12 cellular contexts compared by ENCODE assay signal in genomic region chr11:33507967-33508366, GRCh38.
DNase-seq lines count a peak whose midpoint lies in the region; ATAC-seq and TF ChIP-seq lines count a peak whose summit lies in the region.
"Had no signal": no experiment of that assay in that cellular context is flagged by ENCODE, and none has a peak within 500 bp of the region (broad histone marks: within the 10 kb centered on the region; RNA-seq: fewer than 3 reads in every experiment).

No MANE protein-coding gene starts in this region.

- H3K36me3 ChIP-seq in SK-N-SH (replicated peaks in 1 of 2; ENCODE audit: control insufficient read depth in 1 of 2, insufficient read depth in 2 of 2, low read length in 1 of 2), result no peaks in the 10 kb centered on the region
- H3K36me3 ChIP-seq in PC-3 (ENCODE audit: low read depth, low read length), result no peaks in the 10 kb centered on the region
- H3K36me3 ChIP-seq in upper lobe of right lung, result no peaks in the 10 kb centered on the region
- H3K36me3 ChIP-seq: heart right ventricle, tibial artery had no signal

- H3K4me2 ChIP-seq in SK-N-SH (no peak overlapping the region), PC-3 (ENCODE audit: low read length) (no peak overlapping the region)

- H3K9me3 ChIP-seq in SK-N-SH, result no peaks in the 10 kb centered on the region
- H3K9me3 ChIP-seq in PC-3 (ENCODE audit: low read length), result no peaks in the 10 kb centered on the region
- no peaks in the 10 kb centered on the region for H3K9me3 ChIP-seq in upper lobe of right lung
- H3K9me3 ChIP-seq: heart right ventricle, tibial artery had no signal

- peaks cover 4 to 40% of the 10 kb centered on the region in 2 donors for H3K27me3 Mint-ChIP-seq in stimulated activated naive B cell treated with anti-CD40 and anti-IgM and Interleukin-4, amounts not matched to agents 10 μg/mL and 1 μg/mL and 100 μg/mL, for 72 hours
- H3K27me3 Mint-ChIP-seq in activated CD8-positive, alpha-beta memory T cell treated with anti-CD3 and anti-CD28 coated beads, Interleukin-2, amount 10 ng/mL, durations not matched to agents 7 days and 5 days, result peaks cover 10% of the 10 kb centered on the region

- no TSS peak for BruUV-seq in PC-3 (replicated peaks; lab: Mats Ljungman, UMichigan)

- no peaks in the 10 kb centered on the region for H3K4me1 Mint-ChIP-seq in stimulated activated naive B cell treated with anti-CD40 and anti-IgM and Interleukin-4, amounts not matched to agents 10 μg/mL and 1 μg/mL and 100 μg/mL, for 72 hours
- H3K4me1 Mint-ChIP-seq in activated CD8-positive, alpha-beta memory T cell treated with anti-CD3 and anti-CD28 coated beads, Interleukin-2, amount 10 ng/mL, durations not matched to agents 7 days and 5 days, result no peaks in the 10 kb centered on the region

- H3K27me3 ChIP-seq in SK-N-SH (ENCODE audit: insufficient read depth) (no peaks in the 10 kb centered on the region), PC-3 (ENCODE audit: low read length) (no peaks in the 10 kb centered on the region), upper lobe of right lung (no peaks in the 10 kb centered on the region)
- H3K27me3 ChIP-seq: tibial artery had no signal

- no peak overlapping the region for H3K4me3 Mint-ChIP-seq in stimulated activated naive B cell treated with anti-CD40 and anti-IgM and Interleukin-4, amounts not matched to agents 10 μg/mL and 1 μg/mL and 100 μg/mL, for 72 hours
- H3K4me3 Mint-ChIP-seq in activated CD8-positive, alpha-beta memory T cell treated with anti-CD3 and anti-CD28 coated beads, Interleukin-2, amount 10 ng/mL, durations not matched to agents 7 days and 5 days, result no peak overlapping the region
- H3K4me3 Mint-ChIP-seq: activated naive CD8-positive, alpha-beta T cell had no signal

- ATAC-seq in SK-N-SH treated with all-trans-retinoic acid at 6 μM for 48 hours, result no peak
- ATAC-seq in PC-3, result no peak
- ATAC-seq in upper lobe of right lung, result peak; percentile 55
- no peak for ATAC-seq in stimulated activated naive B cell treated with anti-CD40 and anti-IgM and Interleukin-4, amounts not matched to agents 10 μg/mL and 1 μg/mL and 100 μg/mL, for 72 hours (replicated peaks)
- ATAC-seq in GM18520 (IDR thresholded peaks at IDR 0.05; ENCODE audit: unreplicated experiment), result no peak
- ATAC-seq in activated CD8-positive, alpha-beta memory T cell treated with anti-CD3 and anti-CD28 coated beads, Interleukin-2, amount 10 ng/mL, durations not matched to agents 7 days and 5 days, result no peak

- no peaks in the 10 kb centered on the region for H3K9me3 Mint-ChIP-seq in stimulated activated naive B cell treated with anti-CD40 and anti-IgM and Interleukin-4, amounts not matched to agents 10 μg/mL and 1 μg/mL and 100 μg/mL, for 72 hours
- no peaks in the 10 kb centered on the region for H3K9me3 Mint-ChIP-seq in activated CD8-positive, alpha-beta memory T cell treated with anti-CD3 and anti-CD28 coated beads, Interleukin-2, amount 10 ng/mL, durations not matched to agents 7 days and 5 days (ENCODE audit: low read depth)

- intact Hi-C loops in PC-3 (cut with micrococcal nuclease), result no loop called here
- intact Hi-C loops in upper lobe of right lung (cut with DNase I), result no loop called here

- peaks cover 100% of the 10 kb centered on the region for H3K79me2 ChIP-seq in SK-N-SH (ENCODE audit: insufficient read depth)
- H3K79me2 ChIP-seq in PC-3 (ENCODE audit: low read length), result no peaks in the 10 kb centered on the region

- no peak for TF ChIP-seq CTCF in SK-N-SH (IDR thresholded peaks at IDR 0.05)
- TF ChIP-seq CTCF in PC-3 (conservative IDR thresholded peaks at IDR 0.05; ENCODE audit: low read depth, low read length), result no peak
- TF ChIP-seq CTCF in fibroblast of mammary gland (conservative IDR thresholded peaks at IDR 0.05; ENCODE audit: control insufficient read depth, insufficient read depth, low read depth, low read length), result no peak
- no peak for TF ChIP-seq CTCF in upper lobe of right lung (IDR thresholded peaks at IDR 0.05)

- H2AFZ ChIP-seq in SK-N-SH (ENCODE audit: low read depth) (no peak overlapping the region), PC-3 (ENCODE audit: low read length) (no peak overlapping the region)

- H3K36me3 Mint-ChIP-seq in stimulated activated naive B cell treated with anti-CD40 and anti-IgM and Interleukin-4, amounts not matched to agents 10 μg/mL and 1 μg/mL and 100 μg/mL, for 72 hours, result no peaks in the 10 kb centered on the region
- no peaks in the 10 kb centered on the region for H3K36me3 Mint-ChIP-seq in activated CD8-positive, alpha-beta memory T cell treated with anti-CD3 and anti-CD28 coated beads, Interleukin-2, amount 10 ng/mL, durations not matched to agents 7 days and 5 days
- H3K36me3 Mint-ChIP-seq: activated naive CD8-positive, alpha-beta T cell had no signal

- H3K4me3 ChIP-seq in SK-N-SH (ENCODE audit: low read depth in 2 of 2, low read length in 1 of 2) (no peak overlapping the region), PC-3 (ENCODE audit: low read length) (no peak overlapping the region), fibroblast of mammary gland (ENCODE audit: control insufficient read depth, low read depth, low read length) (no peak overlapping the region), upper lobe of right lung (no peak overlapping the region)
- H3K4me3 ChIP-seq: heart right ventricle, tibial artery had no signal

- H3F3A ChIP-seq in SK-N-SH (replicated peaks; ENCODE audit: insufficient read depth) (no peaks in the 10 kb centered on the region), PC-3 (ENCODE audit: low read length, unreplicated experiment) (no peaks in the 10 kb centered on the region)

- POLR2A ChIA-PET in SK-N-SH (lab: Yijun Ruan, JAX), result no interaction called here
- POLR2A ChIA-PET in PC-3 (lab: Charles Lee; ENCODE audit: unreplicated experiment), result no interaction called here

- H3K27ac ChIP-seq in SK-N-SH (ENCODE audit: low read depth in 2 of 2, low read length in 1 of 2) (no peak overlapping the region), PC-3 (ENCODE audit: low read length) (no peak overlapping the region), upper lobe of right lung (no peak overlapping the region)
- H3K27ac ChIP-seq: heart right ventricle, tibial artery had no signal

- no peak for TF ChIP-seq RAD21 in SK-N-SH (IDR thresholded peaks at IDR 0.05; ENCODE audit: low read length)

- no peaks in the 10 kb centered on the region for H3K4me1 ChIP-seq in SK-N-SH (ENCODE audit: control insufficient read depth in 1 of 2, insufficient read depth in 2 of 2, low read depth in 1 of 2, low read length in 1 of 2)
- H3K4me1 ChIP-seq in PC-3 (ENCODE audit: insufficient read depth, low read length), result no peaks in the 10 kb centered on the region
- no peaks in the 10 kb centered on the region for H3K4me1 ChIP-seq in upper lobe of right lung
- H3K4me1 ChIP-seq: heart right ventricle, tibial artery had no signal

- DNase-seq in SK-N-SH, result no peak
- peak; percentile 31 for DNase-seq in PC-3
- peak; percentile 77 for DNase-seq in fibroblast of mammary gland (ENCODE audit: low read depth)
- no peak for DNase-seq in upper lobe of right lung
- no peak for DNase-seq in stimulated activated naive B cell treated with anti-CD40 and anti-IgM and Interleukin-4, amounts not matched to agents 10 μg/mL and 1 μg/mL and 100 μg/mL, for 72 hours
- no peak for DNase-seq in activated CD8-positive, alpha-beta memory T cell treated with anti-CD3 and anti-CD28 coated beads, Interleukin-2, amount 10 ng/mL, durations not matched to agents 7 days and 5 days
- DNase-seq: heart right ventricle, T-helper 9 cell, tibial artery had no signal

- H3K9ac ChIP-seq in SK-N-SH (no peak overlapping the region), PC-3 (ENCODE audit: low read length) (no peak overlapping the region)

- H4K20me1 ChIP-seq in SK-N-SH (ENCODE audit: insufficient read depth) (peaks cover 95% of the 10 kb centered on the region), PC-3 (ENCODE audit: low read length) (no peaks in the 10 kb centered on the region)

- 67% methylated on average over 2 of the region's 3 CpGs for WGBS in SK-N-SH (ENCODE audit: low lambda C conversion rate)

- no peak overlapping the region for H3K27ac Mint-ChIP-seq in stimulated activated naive B cell treated with anti-CD40 and anti-IgM and Interleukin-4, amounts not matched to agents 10 μg/mL and 1 μg/mL and 100 μg/mL, for 72 hours
- no peak overlapping the region for H3K27ac Mint-ChIP-seq in activated CD8-positive, alpha-beta memory T cell treated with anti-CD3 and anti-CD28 coated beads, Interleukin-2, amount 10 ng/mL, durations not matched to agents 7 days and 5 days
- H3K27ac Mint-ChIP-seq: activated naive CD8-positive, alpha-beta T cell had no signal

- CTCF ChIA-PET in SK-N-SH (lab: Yijun Ruan, JAX), result interaction anchor here (1.1 kb wide), 1 partner anchor 11 kb away, joined by 3 read pairs; no protein-coding TSS in a partner anchor
- CTCF ChIA-PET in PC-3 (lab: Charles Lee), result no interaction called here
- CTCF ChIA-PET in activated CD8-positive, alpha-beta memory T cell treated with anti-CD3 and anti-CD28 coated beads, Interleukin-2, amount 10 ng/mL, durations not matched to agents 7 days and 5 days (lab: Charles Lee), result no interaction called here

- H3K9me2 ChIP-seq in SK-N-SH (no peaks in the 10 kb centered on the region), PC-3 (replicated peaks; ENCODE audit: low read length) (no peaks in the 10 kb centered on the region)

- no peak for TF ChIP-seq EP300 in SK-N-SH (IDR thresholded peaks at IDR 0.05; ENCODE audit: borderline replicate concordance in 1 of 2, low read depth in 1 of 2, low read length in 1 of 2)

TF ChIP-seq in SK-N-SH, 30 proteins besides CTCF, POLR2A, EP300 and RAD21:
- TF ChIP-seq GATA2 (CRISPR knock-in tag; IDR thresholded peaks at IDR 0.05) (0 out of 2 replicates have a peak, but pooled peaks have one; percentile 11), IRF3 (IDR thresholded peaks at IDR 0.05; ENCODE audit: low read depth, low read length) (no peak)

TF ChIP-seq in SK-N-SH treated with all-trans-retinoic acid at 6 μM for 48 hours, 23 proteins besides CTCF, POLR2A, EP300 and RAD21 (continues in another document):
- no peak for TF ChIP-seq CREB5 (CRISPR knock-in tag; IDR thresholded peaks at IDR 0.05; ENCODE audit: low read depth)

Comparison
In these comparisons a context has a peak if more than half of its experiments do, and no peak if none do; other contexts are left out.
1. DNase-seq: peak in PC-3 (single experiment) and fibroblast of mammary gland (single experiment); none in SK-N-SH (single experiment), upper lobe of right lung (single experiment), stimulated activated naive B cell treated with anti-CD40 and anti-IgM and Interleukin-4, amounts not matched to agents 10 μg/mL and 1 μg/mL and 100 μg/mL, for 72 hours (single experiment) and activated CD8-positive, alpha-beta memory T cell treated with anti-CD3 and anti-CD28 coated beads, Interleukin-2, amount 10 ng/mL, durations not matched to agents 7 days and 5 days (single experiment).